In the genomic region with DNA sequence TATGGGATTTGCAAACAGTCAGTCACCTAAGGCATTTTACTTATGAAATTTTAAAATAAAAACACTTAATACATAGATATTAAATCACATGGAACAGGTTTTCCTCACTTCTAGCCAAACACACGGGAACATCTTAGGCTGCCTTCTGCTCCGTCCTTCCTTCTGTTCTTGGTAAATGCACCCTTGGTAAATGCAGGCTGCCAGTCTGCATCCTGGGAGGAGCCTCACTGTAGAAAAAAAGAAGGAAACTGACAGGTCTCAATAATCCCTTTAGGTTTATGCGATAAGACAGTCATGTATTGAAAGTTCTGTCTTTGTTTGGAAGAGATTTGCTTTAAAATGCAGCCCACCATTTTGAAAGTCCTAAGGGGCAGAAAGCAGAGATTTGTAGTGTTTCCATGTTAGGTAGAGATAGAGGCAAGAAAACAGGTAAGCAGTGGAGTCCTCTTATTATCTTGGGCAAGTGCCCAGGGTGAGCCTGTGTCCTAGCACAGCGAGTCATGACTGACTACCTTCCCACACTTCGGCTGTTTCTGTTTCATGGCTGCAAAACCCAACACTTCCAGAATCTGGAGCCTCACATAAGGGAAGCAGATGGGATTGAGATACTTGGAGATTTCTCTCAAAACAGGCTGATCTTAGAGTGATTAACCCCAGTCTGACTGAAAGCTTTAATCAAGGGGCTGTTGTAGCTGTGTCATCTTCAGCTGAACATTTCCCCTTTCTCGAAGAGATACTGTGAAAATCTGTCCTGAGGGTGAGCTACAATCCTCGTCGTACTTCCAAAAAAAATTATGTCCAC, we compare ENCODE assay signal across 16 cellular contexts.
DNase-seq lines count a peak whose midpoint lies in the region; ATAC-seq, FAIRE-seq and TF ChIP-seq lines count a peak whose summit lies in the region.
"Had no signal": no experiment of that assay in that cellular context is flagged by ENCODE, and none has a peak within 500 bp of the region (broad histone marks: within the 10 kb centered on the region; RNA-seq: fewer than 3 reads in every experiment).

No MANE protein-coding gene starts in this region.

- no peak overlapping the region for H3K4me3 Mint-ChIP-seq in activated CD4-positive, alpha-beta T cell treated with anti-CD3 and anti-CD28 coated beads, Interleukin-2, amount 10 ng/mL, durations not matched to agents 7 days and 5 days
- H3K4me3 Mint-ChIP-seq in astrocyte (ENCODE audit: unreplicated experiment): no peak overlapping the region
- peak overlapping the region; percentile 50 for H3K4me3 Mint-ChIP-seq in stimulated activated naive CD8-positive, alpha-beta T cell treated with anti-CD3 and anti-CD28 coated beads, Interleukin-15, Interleukin-2, amounts not matched to agents 100 ng/mL and 50 ng/mL, for 24 hours
- H3K4me3 Mint-ChIP-seq: immature natural killer cell had no signal

- H3K27ac ChIP-seq in astrocyte (ENCODE audit: low read depth, low read length) (no peak overlapping the region), left lung (no peak overlapping the region), tibial artery (no peak overlapping the region)
- H3K27ac ChIP-seq: neutrophil had no signal

- H3K9me3 Mint-ChIP-seq in activated CD4-positive, alpha-beta T cell treated with anti-CD3 and anti-CD28 coated beads, Interleukin-2, amount 10 ng/mL, durations not matched to agents 7 days and 5 days: peaks cover 18% of the 10 kb centered on the region
- H3K9me3 Mint-ChIP-seq in astrocyte (ENCODE audit: unreplicated experiment): peaks cover 13% of the 10 kb centered on the region
- peaks cover 18% of the 10 kb centered on the region for H3K9me3 Mint-ChIP-seq in stimulated activated naive CD8-positive, alpha-beta T cell treated with anti-CD3 and anti-CD28 coated beads, Interleukin-15, Interleukin-2, amounts not matched to agents 100 ng/mL and 50 ng/mL, for 24 hours

- H3K27me3 Mint-ChIP-seq in activated CD4-positive, alpha-beta T cell treated with anti-CD3 and anti-CD28 coated beads, Interleukin-2, amount 10 ng/mL, durations not matched to agents 7 days and 5 days: peaks cover 3% of the 10 kb centered on the region
- H3K27me3 Mint-ChIP-seq in astrocyte (ENCODE audit: low read depth, unreplicated experiment): no peaks in the 10 kb centered on the region
- peaks cover 10% of the 10 kb centered on the region for H3K27me3 Mint-ChIP-seq in stimulated activated naive CD8-positive, alpha-beta T cell treated with anti-CD3 and anti-CD28 coated beads, Interleukin-15, Interleukin-2, amounts not matched to agents 100 ng/mL and 50 ng/mL, for 24 hours

- CTCF ChIA-PET in activated CD4-positive, alpha-beta T cell treated with anti-CD3 and anti-CD28 coated beads, Interleukin-2, amount 10 ng/mL, durations not matched to agents 7 days and 5 days (lab: Charles Lee): interaction anchor here (0.9 kb wide), 1 partner anchor 20 kb away, joined by 3 read pairs; no protein-coding TSS in a partner anchor
- CTCF ChIA-PET in HEK293T (lab: Yijun Ruan, JAX): no interaction called here

- no peak overlapping the region for H2AFZ ChIP-seq in astrocyte (ENCODE audit: low read depth, low read length)

- H3K27ac Mint-ChIP-seq in activated CD4-positive, alpha-beta T cell treated with anti-CD3 and anti-CD28 coated beads, Interleukin-2, amount 10 ng/mL, durations not matched to agents 7 days and 5 days: peak overlapping the region; percentile 79
- no peak overlapping the region for H3K27ac Mint-ChIP-seq in astrocyte (ENCODE audit: unreplicated experiment)
- H3K27ac Mint-ChIP-seq in stimulated activated naive CD8-positive, alpha-beta T cell treated with anti-CD3 and anti-CD28 coated beads, Interleukin-15, Interleukin-2, amounts not matched to agents 100 ng/mL and 50 ng/mL, for 24 hours: peak overlapping the region; percentile 92
- H3K27ac Mint-ChIP-seq: immature natural killer cell had no signal

- no peak for DNase-seq in activated CD4-positive, alpha-beta T cell treated with anti-CD3 and anti-CD28 coated beads, Interleukin-2, amount 10 ng/mL, durations not matched to agents 7 days and 5 days
- DNase-seq in activated CD4-positive, alpha-beta T cell treated with anti-CD3 and anti-CD28 coated beads, Interleukin-2, amount 50 U/mL, for 48 hours: no peak
- peak; percentile 36 for DNase-seq in NCI-H2227 treated with DMSO at 0.1 percent for 48 hours (lab: John Stamatoyannopoulos, UW)
- peak; percentile 10 for DNase-seq in astrocyte (ENCODE audit: low read depth)
- no peak for DNase-seq in left lung
- DNase-seq in tibial artery: no peak
- no peak for DNase-seq in HEK293T (ENCODE audit: extremely low spot score)
- DNase-seq: activated CD4-positive, CD25-positive, alpha-beta regulatory T cell; activated T-cell treated with anti-CD3 and anti-CD28 coated beads for 4 hours; immature natural killer cell; stimulated activated CD8-positive, alpha-beta memory T cell treated with anti-CD3 and anti-CD28 coated beads, Interleukin-4, amount 100 ng/mL, for 48 hours had no signal

- peaks cover 27% of the 10 kb centered on the region for H3K4me1 Mint-ChIP-seq in activated CD4-positive, alpha-beta T cell treated with anti-CD3 and anti-CD28 coated beads, Interleukin-2, amount 10 ng/mL, durations not matched to agents 7 days and 5 days
- peaks cover 4% of the 10 kb centered on the region for H3K4me1 Mint-ChIP-seq in astrocyte (ENCODE audit: low read depth, unreplicated experiment)
- H3K4me1 Mint-ChIP-seq in stimulated activated naive CD8-positive, alpha-beta T cell treated with anti-CD3 and anti-CD28 coated beads, Interleukin-15, Interleukin-2, amounts not matched to agents 100 ng/mL and 50 ng/mL, for 24 hours (ENCODE audit: low read depth): peaks cover 35% of the 10 kb centered on the region
- H3K4me1 Mint-ChIP-seq: immature natural killer cell had no signal

- H3K9ac ChIP-seq in astrocyte (ENCODE audit: low read length): no peak overlapping the region

- H3K36me3 Mint-ChIP-seq in activated CD4-positive, alpha-beta T cell treated with anti-CD3 and anti-CD28 coated beads, Interleukin-2, amount 10 ng/mL, durations not matched to agents 7 days and 5 days (ENCODE audit: low read depth): no peaks in the 10 kb centered on the region
- peaks cover 2% of the 10 kb centered on the region for H3K36me3 Mint-ChIP-seq in astrocyte (ENCODE audit: low read depth, unreplicated experiment)
- peaks cover 20% of the 10 kb centered on the region for H3K36me3 Mint-ChIP-seq in stimulated activated naive CD8-positive, alpha-beta T cell treated with anti-CD3 and anti-CD28 coated beads, Interleukin-15, Interleukin-2, amounts not matched to agents 100 ng/mL and 50 ng/mL, for 24 hours (ENCODE audit: low read depth)

- H3K4me2 ChIP-seq in astrocyte (ENCODE audit: low read length): no peak overlapping the region

- no peak for ATAC-seq in left lung
- ATAC-seq: sciatic nerve had no signal

- POLR2A ChIA-PET in activated CD4-positive, alpha-beta T cell treated with anti-CD3 and anti-CD28 coated beads, Interleukin-2, amount 10 ng/mL, durations not matched to agents 7 days and 5 days (lab: Charles Lee): no interaction called here
- POLR2A ChIA-PET in HEK293T (lab: Yijun Ruan, JAX): no interaction called here

- H3K4me1 ChIP-seq in astrocyte (ENCODE audit: insufficient read depth, low read length): peaks cover 4% of the 10 kb centered on the region
- no peaks in the 10 kb centered on the region for H3K4me1 ChIP-seq in left lung
- H3K4me1 ChIP-seq in tibial artery: no peaks in the 10 kb centered on the region

- no peak for FAIRE-seq in astrocyte (lab: Jason Lieb, UNC)
- FAIRE-seq: endothelial cell of umbilical vein, HTR-8/SVneo had no signal

- H3K36me3 ChIP-seq in astrocyte (ENCODE audit: insufficient read depth, low read length) (no peaks in the 10 kb centered on the region), left lung (no peaks in the 10 kb centered on the region), tibial artery (no peaks in the 10 kb centered on the region)
- H3K36me3 ChIP-seq: neutrophil had no signal

- H3K27me3 ChIP-seq in astrocyte (ENCODE audit: insufficient read depth, low read length) (no peaks in the 10 kb centered on the region), left lung (no peaks in the 10 kb centered on the region), tibial artery (no peaks in the 10 kb centered on the region)

- intact Hi-C loops in left lung (cut with DNase I) (no loop called here), tibial artery (cut with DNase I; ENCODE audit: low total_unique reads) (no loop called here)

- TF ChIP-seq CTCF in astrocyte (IDR thresholded peaks at IDR 0.05; ENCODE audit: insufficient read depth, low read depth, low read length) (no peak), left lung (IDR thresholded peaks at IDR 0.05) (no peak), tibial artery (IDR thresholded peaks at IDR 0.05) (no peak)

- H3K4me3 ChIP-seq in astrocyte (ENCODE audit: insufficient read depth, low read depth, low read length): no peak overlapping the region
- H3K4me3 ChIP-seq in left lung: no peak overlapping the region
- no peak overlapping the region for H3K4me3 ChIP-seq in tibial artery

- H4K20me1 ChIP-seq in astrocyte (ENCODE audit: insufficient read depth, low read length): no peaks in the 10 kb centered on the region

- H3K79me2 ChIP-seq in astrocyte (ENCODE audit: insufficient read depth, low read length): no peaks in the 10 kb centered on the region

- H3K9me3 ChIP-seq in astrocyte (ENCODE audit: insufficient read depth, low read depth, low read length) (peaks cover 4% of the 10 kb centered on the region), left lung (no peaks in the 10 kb centered on the region), tibial artery (no peaks in the 10 kb centered on the region)
- H3K9me3 ChIP-seq: neutrophil had no signal

TF ChIP-seq in HEK293T, 16 proteins besides CTCF, POLR2A, EP300 and RAD21:
- TF ChIP-seq ARNT (IDR thresholded peaks at IDR 0.05) (no peak), BHLHE40 (IDR thresholded peaks at IDR 0.05; ENCODE audit: borderline replicate concordance) (no peak), CTBP1 (IDR thresholded peaks at IDR 0.05; ENCODE audit: borderline replicate concordance) (no peak), FOXK2 (IDR thresholded peaks at IDR 0.05) (no peak), SUZ12 (IDR thresholded peaks at IDR 0.05) (no peak), PKNOX1 (IDR thresholded peaks at IDR 0.05) (no peak)

Comparison
In these comparisons a context has a peak if more than half of its experiments do, and no peak if none do; other contexts are left out.
1. DNase-seq: peak in NCI-H2227 treated with DMSO at 0.1 percent for 48 hours (single experiment) and astrocyte (single experiment); none in activated CD4-positive, alpha-beta T cell treated with anti-CD3 and anti-CD28 coated beads, Interleukin-2, amount 10 ng/mL, durations not matched to agents 7 days and 5 days (single experiment), activated CD4-positive, alpha-beta T cell treated with anti-CD3 and anti-CD28 coated beads, Interleukin-2, amount 50 U/mL, for 48 hours (0 of 2), left lung (0 of 2), tibial artery (0 of 2) and HEK293T (single experiment).